Comparison of ENCODE assay signal across 37 cellular contexts in genomic region chr4:88093874-88094273, GRCh38.
A peak's percentile ranks its signal among the peaks of the same experiment; 100 is the strongest.
DNase-seq lines count a peak whose midpoint lies in the region; ATAC-seq, FAIRE-seq and TF ChIP-seq lines count a peak whose summit lies in the region.
"Had no signal": no experiment of that assay in that cellular context is flagged by ENCODE, and none has a peak within 500 bp of the region (broad histone marks: within the 10 kb centered on the region; RNA-seq: fewer than 3 reads in every experiment).

No MANE protein-coding gene starts in this region.

- BruUV-seq in HepG2 (replicated peaks; lab: Mats Ljungman, UMichigan): no TSS peak

- no peaks in the 10 kb centered on the region for H3K27me3 ChIP-seq in liver (ENCODE audit: control insufficient read depth in 4 of 4, insufficient read depth in 4 of 4, low read length in 3 of 4)
- H3K27me3 ChIP-seq in HepG2 (ENCODE audit: control insufficient read depth in 1 of 2, insufficient read depth in 2 of 2, low read length in 2 of 2): no peaks in the 10 kb centered on the region
- no peaks in the 10 kb centered on the region for H3K27me3 ChIP-seq in right lobe of liver
- no peaks in the 10 kb centered on the region for H3K27me3 ChIP-seq in thoracic aorta (replicated peaks; ENCODE audit: insufficient read depth)
- H3K27me3 ChIP-seq: BLaER1; BLaER1 treated with 17β-estradiol and CSF1 and Interleukin-3, amounts not matched to agents 10 nM and 100 nM had no signal

- CTCF ChIA-PET in HepG2 (lab: Yijun Ruan, JAX; ENCODE audit: low intra/inter-chr PET ratio, low total read pairs): no interaction called here

- TF ChIP-seq CTCF in liver (IDR thresholded peaks at IDR 0.05; ENCODE audit: low read depth, low read length, missing input control) (no peak), HepG2 (CRISPR knock-in tag; IDR thresholded peaks at IDR 0.05) (no peak), right lobe of liver (IDR thresholded peaks at IDR 0.05) (no peak), thoracic aorta (IDR thresholded peaks at IDR 0.05) (no peak)

- H3K4me3 ChIP-seq in liver (ENCODE audit: low read depth in 1 of 3, low read length in 3 of 3) (no peak overlapping the region), HepG2 (replicated peaks in 1 of 3; ENCODE audit: insufficient read depth in 1 of 3, low read depth in 2 of 3, low read length in 3 of 3) (no peak overlapping the region), right lobe of liver (no peak overlapping the region), thoracic aorta (no peak overlapping the region)
- H3K4me3 ChIP-seq: A549; BLaER1; BLaER1 treated with 17β-estradiol and CSF1 and Interleukin-3, amounts not matched to agents 10 nM and 100 nM had no signal

- H3K9ac ChIP-seq in liver (ENCODE audit: low read depth in 1 of 2, low read length in 2 of 2) (no peak overlapping the region), HepG2 (ENCODE audit: insufficient read depth, low read depth, low read length) (no peak overlapping the region)
- H3K9ac ChIP-seq: BLaER1; BLaER1 treated with 17β-estradiol and CSF1 and Interleukin-3, amounts not matched to agents 10 nM and 100 nM had no signal

- peaks cover 1 to 5% (median 2%) of the 10 kb centered on the region in 3 donors for H3K27me3 Mint-ChIP-seq in immature natural killer cell (ENCODE audit: low read depth in 3 of 3)
- H3K27me3 Mint-ChIP-seq: B cell; CD4-positive, alpha-beta T cell had no signal

- FAIRE-seq in HepG2 (lab: Jason Lieb, UNC): no peak
- FAIRE-seq: A204.1, A549, D721Med had no signal

- TF ChIP-seq RAD21 in liver (IDR thresholded peaks at IDR 0.05): no peak
- TF ChIP-seq RAD21 in HepG2 (CRISPR knock-in tag; IDR thresholded peaks at IDR 0.05): no peak

- POLR2A ChIA-PET in HepG2 (lab: Yijun Ruan, JAX): no interaction called here

- H3K36me3 Mint-ChIP-seq in immature natural killer cell: no peaks in the 10 kb centered on the region
- H3K36me3 Mint-ChIP-seq: CD14-positive monocyte; CD4-positive, alpha-beta memory T cell; CD4-positive, CD25-positive, alpha-beta regulatory T cell; CD8-positive, alpha-beta memory T cell; CD8-positive, alpha-beta T cell had no signal

- H3K9me3 ChIP-seq in liver (ENCODE audit: control insufficient read depth in 4 of 4, low read length in 3 of 4): no peaks in the 10 kb centered on the region
- no peaks in the 10 kb centered on the region for H3K9me3 ChIP-seq in HepG2 (ENCODE audit: low read length)
- no peaks in the 10 kb centered on the region for H3K9me3 ChIP-seq in right lobe of liver
- H3K9me3 ChIP-seq in thoracic aorta: no peaks in the 10 kb centered on the region
- H3K9me3 ChIP-seq: A549, BE2C, BLaER1, Caco-2 had no signal

- no peaks in the 10 kb centered on the region for H3K9me3 Mint-ChIP-seq in immature natural killer cell
- H3K9me3 Mint-ChIP-seq: CD4-positive, alpha-beta memory T cell; CD4-positive, alpha-beta T cell; CD4-positive, CD25-positive, alpha-beta regulatory T cell; CD8-positive, alpha-beta memory T cell; CD8-positive, alpha-beta T cell had no signal

- H4K20me1 ChIP-seq in HepG2 (ENCODE audit: insufficient read depth, low read length): no peaks in the 10 kb centered on the region
- H4K20me1 ChIP-seq: BLaER1; BLaER1 treated with 17β-estradiol and CSF1 and Interleukin-3, amounts not matched to agents 10 nM and 100 nM had no signal

- no peak overlapping the region for H2AFZ ChIP-seq in HepG2 (ENCODE audit: low read length)

- intact Hi-C loops in HepG2 (cut with micrococcal nuclease; ENCODE audit: unreplicated experiment) (no loop called here), right lobe of liver (cut with DNase I) (no loop called here)

- TF ChIP-seq EP300 in HepG2 (IDR thresholded peaks at IDR 0.05; ENCODE audit: low read depth in 2 of 2, low read length in 2 of 2) (no peak), HepG2 (CRISPR knock-in tag; IDR thresholded peaks at IDR 0.05; ENCODE audit: borderline replicate concordance) (no peak)

- peaks cover 0 to 11% (median 3%) of the 10 kb centered on the region in 4 donors for H3K4me1 ChIP-seq in liver (ENCODE audit: control insufficient read depth in 4 of 4, insufficient read depth in 4 of 4, low read length in 3 of 4)
- H3K4me1 ChIP-seq in HepG2 (ENCODE audit: insufficient read depth, low read length): no peaks in the 10 kb centered on the region
- peaks cover 0 to 17% (median 0%) of the 10 kb centered on the region in 4 donors for H3K4me1 ChIP-seq in right lobe of liver
- H3K4me1 ChIP-seq in thoracic aorta (ENCODE audit: control insufficient read depth in 1 of 2, low read depth in 2 of 2): peaks cover 25 to 52% of the 10 kb centered on the region in 2 donors
- H3K4me1 ChIP-seq: A549, BE2C, Caco-2 had no signal

- ATAC-seq in HepG2: no peak
- peak; percentile 94 for ATAC-seq in left lobe of liver
- peak; percentile 81 to 94 (median 90) for ATAC-seq in right lobe of liver
- no peak for ATAC-seq in thoracic aorta (ENCODE audit: insufficient number of reproducible peaks, low FRiP score, low read depth)
- no peak for ATAC-seq in HG02588 (IDR thresholded peaks at IDR 0.05; ENCODE audit: unreplicated experiment)
- ATAC-seq in HG02610 (IDR thresholded peaks at IDR 0.05; ENCODE audit: unreplicated experiment): no peak
- ATAC-seq: A549; CD8-positive, alpha-beta T cell had no signal

- WGBS in liver: 37% methylated on average over 5 of the region's 5 CpGs
- 89% methylated on average over 5 of the region's 5 CpGs for WGBS in HepG2 (ENCODE audit: low lambda C conversion rate)
- WGBS in right lobe of liver (ENCODE audit: insufficient coverage, low coverage, low lambda C conversion rate, missing lambda C conversion rate): 32% methylated on average over 5 of the region's 5 CpGs

- H3K4me3 Mint-ChIP-seq in immature natural killer cell: no peak overlapping the region
- H3K4me3 Mint-ChIP-seq: B cell; CD14-positive monocyte; CD4-positive, alpha-beta memory T cell; CD4-positive, alpha-beta T cell; CD4-positive, CD25-positive, alpha-beta regulatory T cell; CD8-positive, alpha-beta memory T cell; CD8-positive, alpha-beta T cell had no signal

- no peak overlapping the region for H3K4me2 ChIP-seq in HepG2 (ENCODE audit: low read depth, low read length)
- H3K4me2 ChIP-seq: A549; BLaER1; BLaER1 treated with 17β-estradiol and CSF1 and Interleukin-3, amounts not matched to agents 10 nM and 100 nM had no signal

- peaks cover 0 to 5% (median 0%) of the 10 kb centered on the region in 4 donors for H3K36me3 ChIP-seq in liver (ENCODE audit: control insufficient read depth in 4 of 4, insufficient read depth in 3 of 4, low read depth in 1 of 4, low read length in 3 of 4)
- H3K36me3 ChIP-seq in HepG2 (replicated peaks in 1 of 2; ENCODE audit: control insufficient read depth in 1 of 2, insufficient read depth in 2 of 2, low read length in 2 of 2): peaks cover 0 to 6% of the 10 kb centered on the region in 2 experiments; a peak in 2 of 5 replicates
- H3K36me3 ChIP-seq in right lobe of liver: no peaks in the 10 kb centered on the region
- H3K36me3 ChIP-seq in thoracic aorta: no peaks in the 10 kb centered on the region
- H3K36me3 ChIP-seq: BE2C; BLaER1; BLaER1 treated with 17β-estradiol and CSF1 and Interleukin-3, amounts not matched to agents 10 nM and 100 nM had no signal

- H3K27ac ChIP-seq in liver (ENCODE audit: low read depth in 1 of 2, low read length in 2 of 2): peak overlapping the region in 1 of 2 donors; percentile 27
- no peak overlapping the region for H3K27ac ChIP-seq in HepG2 (ENCODE audit: extremely low read length, insufficient read depth, low read length)
- peak overlapping the region in 2 of 3 donors; percentile 29 to 47 for H3K27ac ChIP-seq in right lobe of liver
- peak overlapping the region; percentile 14 to 35 for H3K27ac ChIP-seq in thoracic aorta
- H3K27ac ChIP-seq: 22Rv1; A549; BLaER1; BLaER1 treated with 17β-estradiol and CSF1 and Interleukin-3, amounts not matched to agents 10 nM and 100 nM; C4-2B had no signal

- no peaks in the 10 kb centered on the region for H3K4me1 Mint-ChIP-seq in immature natural killer cell
- H3K4me1 Mint-ChIP-seq: B cell; CD14-positive monocyte; CD4-positive, alpha-beta memory T cell; CD4-positive, CD25-positive, alpha-beta regulatory T cell; CD8-positive, alpha-beta memory T cell had no signal

- DNase-seq in HepG2 (ENCODE audit: low spot score) (no peak), left lobe of liver (ENCODE audit: low spot score) (no peak), right lobe of liver (peak in 1 of 3 donors; percentile 58), thoracic aorta (ENCODE audit: low spot score) (no peak), immature natural killer cell (no peak)
- DNase-seq: 8988T; ACHN; AML-193; BE2C; C1 segment of cervical spinal cord; Caco-2; Calu3; CD4-positive, alpha-beta memory T cell; CD4-positive, alpha-beta T cell; CD4-positive, CD25-positive, alpha-beta regulatory T cell; CD8-positive, alpha-beta memory T cell; CD8-positive, alpha-beta T cell; COR-L47; DMS 273 treated with DMSO at 0.1 percent for 48 hours; DMS153; DMS53; DMS79; DMS79 treated with DMSO at 0.1 percent for 48 hours; DND-41; EL had no signal

- no peaks in the 10 kb centered on the region for H3K79me2 ChIP-seq in HepG2 (ENCODE audit: insufficient read depth, low read length)

- no peak overlapping the region for H3K27ac Mint-ChIP-seq in immature natural killer cell
- H3K27ac Mint-ChIP-seq: B cell; CD14-positive monocyte; CD4-positive, alpha-beta T cell; CD4-positive, CD25-positive, alpha-beta regulatory T cell; CD8-positive, alpha-beta memory T cell; CD8-positive, alpha-beta T cell had no signal

- in situ Hi-C loops in HepG2 (cut with HindIII; ENCODE audit: extremely low pct_ligation_motif_present, low pct_unique_long_range_greater_than_20kb): no loop called here

- TF ChIP-seq POLR2A in HepG2 (IDR thresholded peaks at IDR 0.05; ENCODE audit: insufficient read depth in 1 of 2, low read depth in 2 of 2, low read length in 2 of 2): no peak
- no peak for TF ChIP-seq POLR2A in right lobe of liver (IDR thresholded peaks at IDR 0.05)

TF ChIP-seq in liver, 16 proteins besides CTCF, POLR2A, EP300 and RAD21 (continues in another document):
- TF ChIP-seq GABPA (IDR thresholded peaks at IDR 0.05 in 1 of 2, conservative IDR thresholded peaks at IDR 0.05 in 1 of 2) (no peak), YY1 (IDR thresholded peaks at IDR 0.05) (peak; percentile 49), HNF4G (IDR thresholded peaks at IDR 0.05) (no peak), FOXA1 (IDR thresholded peaks at IDR 0.05) (no peak)

TF ChIP-seq in HepG2, 621 proteins besides CTCF, POLR2A, EP300 and RAD21 (continues in another document):
- TF ChIP-seq ZFP41 (CRISPR knock-in tag; IDR thresholded peaks at IDR 0.05; ENCODE audit: borderline replicate concordance) (no peak), KLF16 (CRISPR knock-in tag; IDR thresholded peaks at IDR 0.05) (no peak), SMAD3 (CRISPR knock-in tag; IDR thresholded peaks at IDR 0.05) (no peak)

Comparison
In these comparisons a context has a peak if more than half of its experiments do, and no peak if none do; other contexts are left out.
1. ATAC-seq: peak in left lobe of liver (single experiment) and right lobe of liver (4 of 4); none in HepG2 (single experiment), thoracic aorta (single experiment), HG02588 (single experiment) and HG02610 (single experiment).